Comparison of ENCODE assay signal across 25 cellular contexts in the genomic region with DNA sequence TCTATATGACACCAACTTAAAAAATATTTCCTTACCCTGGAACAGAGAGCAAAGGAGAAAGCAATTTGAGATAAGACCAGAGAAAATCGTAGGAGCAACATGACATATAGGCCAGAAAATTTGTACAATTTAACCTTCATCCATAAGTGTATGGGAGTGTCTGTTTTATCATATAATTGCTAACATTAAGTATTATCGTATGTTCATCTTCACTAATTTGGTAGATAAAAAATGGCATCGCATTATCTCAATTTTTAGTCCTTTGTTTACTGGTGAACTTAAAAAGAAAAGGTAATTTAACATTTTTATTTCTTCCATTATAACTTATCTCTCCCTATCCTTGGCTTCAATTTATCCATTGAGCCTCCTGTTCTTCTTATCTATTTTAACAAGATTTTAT.
"Had no signal": no experiment of that assay in that cellular context is flagged by ENCODE, and none has a peak within 500 bp of the region (broad histone marks: within the 10 kb centered on the region; RNA-seq: fewer than 3 reads in every experiment).

No MANE protein-coding gene starts in this region.

- H3K27me3 ChIP-seq: colonic mucosa, esophagus squamous epithelium, gastrocnemius medialis, heart right ventricle, left lung had no signal

- H3K4me1 ChIP-seq: colonic mucosa, esophagus squamous epithelium, heart right ventricle, left lung, lower lobe of right lung had no signal

- DNase-seq: colonic mucosa; cortex of kidney; effector CD8-positive, alpha-beta T cell; effector memory CD8-positive, alpha-beta T cell; endodermal cell; erythroblast; esophagus squamous epithelium; foreskin fibroblast; foreskin melanocyte; gastrocnemius medialis; glutamatergic neuron; head of caudate nucleus; heart right ventricle; hippocampal formation; left cardiac atrium; left lung; left ventricle myocardium superior; lower lobe of right lung; mesenchymal stem cell; mucosa of descending colon; naive B cell had no signal

- FAIRE-seq: endometrium, islet of Langerhans, keratinocyte had no signal

- H3K9me3 ChIP-seq: colonic mucosa, esophagus squamous epithelium, gastrocnemius medialis, heart right ventricle, left lung, lower lobe of right lung, mucosa of descending colon had no signal

- H3K36me3 ChIP-seq: colonic mucosa, esophagus squamous epithelium, gastrocnemius medialis, heart right ventricle, left lung, lower lobe of right lung had no signal

- H3K27ac ChIP-seq: colonic mucosa, epithelial cell of prostate, esophagus squamous epithelium, heart right ventricle, left lung, lower lobe of right lung had no signal

- H3K4me3 ChIP-seq: colonic mucosa, esophagus squamous epithelium, gastrocnemius medialis, heart right ventricle, left lung, lower lobe of right lung, mucosa of descending colon had no signal
